ENCODE assay signal across 27 cellular contexts in the genomic region with DNA sequence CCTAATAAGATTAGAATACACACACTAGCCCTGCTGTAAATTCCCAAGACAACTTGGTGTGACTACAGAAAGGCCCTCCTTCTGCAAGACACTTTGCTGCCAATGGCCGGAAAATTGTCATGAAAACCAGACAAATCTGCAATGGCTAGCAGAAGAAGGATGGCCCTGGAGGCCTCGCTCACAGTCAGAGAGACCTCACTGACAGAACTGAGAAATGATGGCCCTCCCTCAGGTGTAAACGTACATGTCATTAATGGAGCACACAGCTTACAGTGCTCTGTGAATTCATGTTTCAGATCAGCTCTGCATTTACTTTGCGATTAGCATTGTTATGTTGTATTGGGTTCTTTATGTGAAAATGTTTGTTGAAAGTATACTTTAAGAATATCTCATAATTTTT.
"Had no signal": no experiment of that assay in that cellular context is flagged by ENCODE, and none has a peak within 500 bp of the region (broad histone marks: within the 10 kb centered on the region; RNA-seq: fewer than 3 reads in every experiment).

No MANE protein-coding gene starts in this region.

- H3K9me3 ChIP-seq: ascending aorta had no signal

- H3K4me3 ChIP-seq: ascending aorta, cardiac muscle cell had no signal

- H3K36me3 ChIP-seq: ascending aorta, cardiac muscle cell had no signal

- H3K4me1 ChIP-seq: ascending aorta had no signal

- H3K27me3 ChIP-seq: ascending aorta had no signal

- DNase-seq: activated B cell treated with CpG ODN at 0.5 μM for 24 hours; activated CD4-positive, alpha-beta memory T cell treated with anti-CD3 and anti-CD28 coated beads for 36 hours; activated CD4-positive, alpha-beta T cell treated with anti-CD3 and anti-CD28 coated beads for 4 hours; activated CD4-positive, alpha-beta T cell treated with anti-CD3 and anti-CD28 coated beads, Interleukin-2, amount 10 ng/mL, durations not matched to agents 24 days and 14 days; activated CD4-positive, alpha-beta T cell treated with anti-CD3 and anti-CD28 coated beads, Interleukin-2, amount 50 U/mL, for 1 hour; activated CD4-positive, alpha-beta T cell treated with anti-CD3 and anti-CD28 coated beads, Interleukin-2, amount 50 U/mL, for 4 hours; activated CD4-positive, CD25-positive, alpha-beta regulatory T cell treated with anti-CD3 and anti-CD28 coated beads, Interleukin-2, amount 50 U/mL, for 72 hours; activated CD8-positive, alpha-beta memory T cell treated with anti-CD3 and anti-CD28 coated beads, Interleukin-2, amount 50 U/mL, for 48 hours; activated CD8-positive, alpha-beta T cell treated with anti-CD3 and anti-CD28 coated beads for 36 hours; activated effector memory CD4-positive, alpha-beta T cell treated with Interleukin-2 at 50 U/mL for 16 hours; activated gamma-delta T cell; activated naive CD4-positive, alpha-beta T cell treated with anti-CD3 and anti-CD28 coated beads, Interleukin-2, amount 10 ng/mL, durations not matched to agents 7 days and 5 days; activated naive CD4-positive, alpha-beta T cell treated with Interleukin-2 at 50 U/mL for 16 hours; activated naive CD8-positive, alpha-beta T cell treated with anti-CD3 and anti-CD28 coated beads, Interleukin-2, amount 10 ng/mL, durations not matched to agents 7 days and 5 days; activated naive CD8-positive, alpha-beta T cell treated with anti-CD3 and anti-CD28 coated beads, Interleukin-2, amount 50 U/mL, for 24 hours; activated T-cell treated with anti-CD3 and anti-CD28 coated beads, Interleukin-2, amount 50 U/mL, for 24 hours; activated T-cell treated with anti-CD3 and anti-CD28 coated beads, Interleukin-2, amount 50 U/mL, for 48 hours; amygdala; anterior cingulate cortex; caudate nucleus; cerebellar nuclear complex; T-helper 1 cell; T-helper 2 cell; T-helper 9 cell had no signal

- H3K27ac ChIP-seq: ascending aorta, cardiac muscle cell, VCaP had no signal
